Comparison of ENCODE assay signal across 26 cellular contexts in genomic region chr10:69649771-69650550, GRCh38. TPM values are rescaled to one million over a fixed set of nuclear protein-coding genes. Genes with fewer than 3 reads are reported as not detected.
DNase-seq lines count a peak whose midpoint lies in the region; ATAC-seq, FAIRE-seq and TF ChIP-seq lines count a peak whose summit lies in the region.
"Had no signal": no experiment of that assay in that cellular context is flagged by ENCODE, and none has a peak within 500 bp of the region (broad histone marks: within the 10 kb centered on the region; RNA-seq: fewer than 3 reads in every experiment).

No MANE protein-coding gene starts in this region.

- peaks cover 50% of the 10 kb centered on the region for H3K4me1 Mint-ChIP-seq in WTC11
- peaks cover 24% of the 10 kb centered on the region for H3K4me1 Mint-ChIP-seq in stimulated activated effector memory CD8-positive, alpha-beta T cell treated with anti-CD3 and anti-CD28 coated beads, Interleukin-12 subunit alpha, Interleukin-12 subunit beta, amount 100 ng/mL, for 72 hours

- FAIRE-seq in D721Med (lab: Jason Lieb, UNC) = no peak
- FAIRE-seq: urothelium cell line had no signal

- H3K27ac ChIP-seq in cardiac muscle cell = no peak overlapping the region
- H3K27ac ChIP-seq in heart left ventricle = no peak overlapping the region
- H3K27ac ChIP-seq: psoas muscle had no signal

- CTCF ChIA-PET in WTC11 (lab: Charles Lee) = interaction anchor here (0.9 to 17.6 kb wide), 13 partner anchors 9 to 308 kb away, joined by 3 to 256 read pairs (median 6); no protein-coding TSS in a partner anchor

- DNase-seq in cardiac muscle cell (ENCODE audit: low read depth in 1 of 2, low spot score in 1 of 2) (peak in 1 of 2 donors; percentile 52), heart left ventricle (no peak), WTC11 (ENCODE audit: low spot score) (peak; percentile 43), iPS-NIHi7 (ENCODE audit: extremely low spot score) (peak; percentile 61), NOMO-1 treated with dmso at 0.1 percent for 144 hours (lab: John Stamatoyannopoulos, UW; ENCODE audit: unreplicated experiment) (no peak), D721Med (ENCODE audit: insufficient read length, low spot score) (no peak), kidney glomerular epithelial cell (lab: John Stamatoyannopoulos, UW) (no peak)
- no peak for DNase-seq in stimulated activated effector memory CD8-positive, alpha-beta T cell treated with anti-CD3 and anti-CD28 coated beads, Interleukin-12 subunit alpha, Interleukin-12 subunit beta, amount 100 ng/mL, for 72 hours (ENCODE audit: low spot score in 2 of 2)
- DNase-seq: activated CD4-positive, alpha-beta memory T cell treated with anti-CD3 and anti-CD28 coated beads for 36 hours; activated T-cell treated with anti-CD3 and anti-CD28 coated beads, Interleukin-2, amount 50 U/mL, for 72 hours; cortex of kidney; DMS153; foreskin fibroblast; GF-D8; hypothalamus; MG63; NCI-H187 treated with DMSO at 0.1 percent for 48 hours; NCI-H446; T-cell had no signal

- 82 to 91% (median 87%) methylated on average over 7 to 9 of the region's 9 CpGs for WGBS in heart left ventricle, 4 donors

- H3K27me3 ChIP-seq in cardiac muscle cell (no peaks in the 10 kb centered on the region), heart left ventricle (peaks cover 0 to under 1% (median 0%) of the 10 kb centered on the region in 9 donors)
- H3K27me3 ChIP-seq: MG63 had no signal

- TF ChIP-seq POLR2A in heart left ventricle (IDR thresholded peaks at IDR 0.05) = no peak

- H3K27me3 Mint-ChIP-seq in WTC11 (ENCODE audit: low read depth) = no peaks in the 10 kb centered on the region
- H3K27me3 Mint-ChIP-seq: activated CD4-positive, alpha-beta memory T cell treated with anti-CD3 and anti-CD28 coated beads for 36 hours; activated naive CD4-positive, alpha-beta T cell treated with anti-CD3 and anti-CD28 coated beads, Interleukin-2, amount 50 U/mL, for 24 hours; T-cell had no signal

- ATAC-seq in heart left ventricle (no peak), WTC11 (peak; percentile 66)
- ATAC-seq in stimulated activated effector memory CD8-positive, alpha-beta T cell treated with anti-CD3 and anti-CD28 coated beads, Interleukin-12 subunit alpha, Interleukin-12 subunit beta, amount 100 ng/mL, for 72 hours = no peak
- ATAC-seq: activated T-cell treated with anti-CD3 and anti-CD28 coated beads, Interleukin-2, amount 50 U/mL, for 72 hours; natural killer cell treated with Interleukin-12 subunit alpha and Interleukin-12 subunit beta and Interleukin-15 and Interleukin-18, amount 100 ng/mL, for 72 hours; psoas muscle had no signal

- H3K4me1 ChIP-seq in cardiac muscle cell (ENCODE audit: low read depth) = peaks cover 57% of the 10 kb centered on the region
- no peaks in the 10 kb centered on the region for H3K4me1 ChIP-seq in heart left ventricle
- H3K4me1 ChIP-seq: HAP-1 had no signal

- no peak overlapping the region for H3K4me3 Mint-ChIP-seq in WTC11
- no peak overlapping the region for H3K4me3 Mint-ChIP-seq in stimulated activated effector memory CD8-positive, alpha-beta T cell treated with anti-CD3 and anti-CD28 coated beads, Interleukin-12 subunit alpha, Interleukin-12 subunit beta, amount 100 ng/mL, for 72 hours
- H3K4me3 Mint-ChIP-seq: activated CD4-positive, alpha-beta memory T cell treated with anti-CD3 and anti-CD28 coated beads for 36 hours; activated naive CD4-positive, alpha-beta T cell treated with anti-CD3 and anti-CD28 coated beads, Interleukin-2, amount 50 U/mL, for 24 hours; activated T-cell treated with anti-CD3 and anti-CD28 coated beads, Interleukin-2, amount 50 U/mL, for 72 hours; CD14-positive monocyte; natural killer cell treated with Interleukin-12 subunit alpha and Interleukin-12 subunit beta and Interleukin-15 and Interleukin-18, amount 100 ng/mL, for 72 hours had no signal

- H3K36me3 ChIP-seq in cardiac muscle cell (no peaks in the 10 kb centered on the region), heart left ventricle (no peaks in the 10 kb centered on the region)
- H3K36me3 ChIP-seq: HAP-1, MG63 had no signal

- H3K4me3 ChIP-seq in cardiac muscle cell = no peak overlapping the region
- H3K4me3 ChIP-seq in heart left ventricle = no peak overlapping the region
- H3K4me3 ChIP-seq: HAP-1, MG63, psoas muscle, smooth muscle cell had no signal

- H3K27ac Mint-ChIP-seq in WTC11 = no peak overlapping the region
- H3K27ac Mint-ChIP-seq in stimulated activated effector memory CD8-positive, alpha-beta T cell treated with anti-CD3 and anti-CD28 coated beads, Interleukin-12 subunit alpha, Interleukin-12 subunit beta, amount 100 ng/mL, for 72 hours = peak overlapping the region; percentile 32
- H3K27ac Mint-ChIP-seq: activated CD4-positive, alpha-beta memory T cell treated with anti-CD3 and anti-CD28 coated beads for 36 hours; activated naive CD4-positive, alpha-beta T cell treated with anti-CD3 and anti-CD28 coated beads, Interleukin-2, amount 50 U/mL, for 24 hours; activated T-cell treated with anti-CD3 and anti-CD28 coated beads, Interleukin-2, amount 50 U/mL, for 72 hours; CD14-positive monocyte; natural killer cell treated with Interleukin-12 subunit alpha and Interleukin-12 subunit beta and Interleukin-15 and Interleukin-18, amount 100 ng/mL, for 72 hours had no signal

- TF ChIP-seq CTCF in cardiac muscle cell (IDR thresholded peaks at IDR 0.05; ENCODE audit: low read depth, low read length) (peak; percentile 5), heart left ventricle (IDR thresholded peaks at IDR 0.05) (no peak), WTC11 (IDR thresholded peaks at IDR 0.05) (no peak), D721Med (IDR thresholded peaks at IDR 0.05; ENCODE audit: insufficient read depth, missing control alignments) (no peak)

- POLR2A ChIA-PET in WTC11 (lab: Charles Lee) = no interaction called here

- H3K9me3 ChIP-seq in cardiac muscle cell (ENCODE audit: low read depth) (no peaks in the 10 kb centered on the region), heart left ventricle (no peaks in the 10 kb centered on the region)
- H3K9me3 ChIP-seq: HAP-1, MG63, psoas muscle had no signal

- intact Hi-C loops in heart left ventricle (cut with DNase I) = loop anchor here in 6 of 10 donors (5.0 to 10.0 kb wide), 5 partner anchors 145 to 405 kb away; partner anchors contain the start of gene COL13A1 (in 2 of the 6)

- no peaks in the 10 kb centered on the region for H3K9me3 Mint-ChIP-seq in WTC11
- H3K9me3 Mint-ChIP-seq in stimulated activated effector memory CD8-positive, alpha-beta T cell treated with anti-CD3 and anti-CD28 coated beads, Interleukin-12 subunit alpha, Interleukin-12 subunit beta, amount 100 ng/mL, for 72 hours = no peaks in the 10 kb centered on the region
- H3K9me3 Mint-ChIP-seq: activated naive CD4-positive, alpha-beta T cell treated with anti-CD3 and anti-CD28 coated beads, Interleukin-2, amount 50 U/mL, for 24 hours; activated T-cell treated with anti-CD3 and anti-CD28 coated beads, Interleukin-2, amount 50 U/mL, for 72 hours; natural killer cell treated with Interleukin-12 subunit alpha and Interleukin-12 subunit beta and Interleukin-15 and Interleukin-18, amount 100 ng/mL, for 72 hours; T-cell had no signal

- H3K36me3 Mint-ChIP-seq in WTC11 = no peaks in the 10 kb centered on the region
- no peaks in the 10 kb centered on the region for H3K36me3 Mint-ChIP-seq in stimulated activated effector memory CD8-positive, alpha-beta T cell treated with anti-CD3 and anti-CD28 coated beads, Interleukin-12 subunit alpha, Interleukin-12 subunit beta, amount 100 ng/mL, for 72 hours
- H3K36me3 Mint-ChIP-seq: activated CD4-positive, alpha-beta memory T cell treated with anti-CD3 and anti-CD28 coated beads for 36 hours; activated naive CD4-positive, alpha-beta T cell treated with anti-CD3 and anti-CD28 coated beads, Interleukin-2, amount 50 U/mL, for 24 hours; CD14-positive monocyte; natural killer cell treated with Interleukin-12 subunit alpha and Interleukin-12 subunit beta and Interleukin-15 and Interleukin-18, amount 100 ng/mL, for 72 hours; T-cell had no signal

TF ChIP-seq in WTC11, 78 proteins besides CTCF, POLR2A, EP300 and RAD21:
- TF ChIP-seq KAT7 (CRISPR knock-in tag; IDR thresholded peaks at IDR 0.05; ENCODE audit: borderline replicate concordance) (no peak), FOXK1 (CRISPR knock-in tag; IDR thresholded peaks at IDR 0.05) (0 out of 2 replicates have a peak, but pooled peaks have one; percentile 26)

RNA-seq across cellular contexts. Expression of gene FAM241B, which starts 19.9 kb away (rescaled TPM):
- total RNA-seq in cardiac muscle cell (8.5 and 13.7 TPM in 2 replicates), heart left ventricle (1 to 10 TPM in 7 of 9 donors, under 1 TPM in 2; 0.64 to 7.8 (median 4.5) TPM), WTC11 (2021) (24.4 to 28.9 TPM (median 26.9 TPM) in 3 replicates)
- polyA plus RNA-seq in cardiac muscle cell (42.4 and 45.3 TPM in 2 replicates), heart left ventricle (1 to 10 TPM; 2.7 to 5.3 TPM)
- polyA plus RNA-seq: CD14-positive monocyte had no signal

Comparison
In these comparisons a context has a peak if more than half of its experiments do, and no peak if none do; other contexts are left out.
1. DNase-seq: peak in WTC11 (single experiment) and iPS-NIHi7 (single experiment); none in heart left ventricle (0 of 5), stimulated activated effector memory CD8-positive, alpha-beta T cell treated with anti-CD3 and anti-CD28 coated beads, Interleukin-12 subunit alpha, Interleukin-12 subunit beta, amount 100 ng/mL, for 72 hours (0 of 2), NOMO-1 treated with dmso at 0.1 percent for 144 hours (single experiment), D721Med (single experiment) and kidney glomerular epithelial cell (single experiment).